In the genomic region with DNA sequence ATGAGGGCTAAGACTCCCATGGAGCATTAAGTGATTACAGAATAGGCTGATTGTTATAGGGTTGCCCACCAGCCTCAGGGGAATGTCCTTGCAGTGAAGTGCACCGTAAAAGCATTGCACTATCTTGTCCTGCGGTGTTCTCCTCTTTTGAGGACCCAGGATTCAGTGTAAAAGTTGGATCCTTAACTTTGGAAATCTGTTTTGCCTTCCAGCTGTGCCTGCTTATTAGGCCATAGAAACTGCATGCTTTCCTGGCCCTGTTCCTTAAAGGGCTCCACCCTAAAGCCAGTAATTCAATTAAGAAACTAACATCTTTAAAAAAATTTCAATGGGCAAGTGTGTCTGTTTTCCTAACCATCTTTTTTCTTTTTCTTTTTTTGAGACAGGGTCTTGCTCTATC, we compare ENCODE assay signal across 28 cellular contexts.
"Had no signal": no experiment of that assay in that cellular context is flagged by ENCODE, and none has a peak within 500 bp of the region (broad histone marks: within the 10 kb centered on the region; RNA-seq: fewer than 3 reads in every experiment).

No MANE protein-coding gene starts in this region.

- H3K9me3 Mint-ChIP-seq: stimulated activated effector memory CD8-positive, alpha-beta T cell treated with anti-CD3 and anti-CD28 coated beads, Interleukin-12 subunit alpha, Interleukin-12 subunit beta, amount 100 ng/mL, for 72 hours; stimulated activated memory B cell treated with anti-CD40 and anti-IgM and Interleukin-4, amounts not matched to agents 10 μg/mL and 1 μg/mL and 100 μg/mL, for 72 hours; stimulated activated naive B cell treated with anti-CD40 and anti-IgM and Interleukin-4, amounts not matched to agents 10 μg/mL and 1 μg/mL and 100 μg/mL, for 72 hours; stimulated activated naive CD8-positive, alpha-beta T cell treated with anti-CD3 and anti-CD28 coated beads, Interleukin-15, amount 100 ng/mL, for 72 hours; stimulated activated naive CD8-positive, alpha-beta T cell treated with anti-CD3 and anti-CD28 coated beads, Interleukin-15, Interleukin-2, amounts not matched to agents 100 ng/mL and 50 ng/mL, for 24 hours; type B pancreatic cell had no signal

- H3K27ac ChIP-seq: stomach, suprapubic skin, testis, thoracic aorta, thyroid gland, tibial artery, tibial nerve, transverse colon, upper lobe of right lung, uterus, vagina had no signal

- H3K4me3 Mint-ChIP-seq: stimulated activated effector memory CD8-positive, alpha-beta T cell treated with anti-CD3 and anti-CD28 coated beads, Interleukin-12 subunit alpha, Interleukin-12 subunit beta, amount 100 ng/mL, for 72 hours; stimulated activated memory B cell treated with anti-CD40 and anti-IgM and Interleukin-4, amounts not matched to agents 10 μg/mL and 1 μg/mL and 100 μg/mL, for 72 hours; stimulated activated naive B cell treated with anti-CD40 and anti-IgM and Interleukin-4, amounts not matched to agents 10 μg/mL and 1 μg/mL and 100 μg/mL, for 72 hours; stimulated activated naive CD8-positive, alpha-beta T cell treated with anti-CD3 and anti-CD28 coated beads, Interleukin-15, amount 100 ng/mL, for 72 hours; stimulated activated naive CD8-positive, alpha-beta T cell treated with anti-CD3 and anti-CD28 coated beads, Interleukin-15, Interleukin-2, amounts not matched to agents 100 ng/mL and 50 ng/mL, for 24 hours; type B pancreatic cell had no signal

- H3K4me1 ChIP-seq: upper lobe of right lung, uterus had no signal

- FAIRE-seq: urothelium cell line had no signal

- H3K27me3 ChIP-seq: stomach, suprapubic skin, testis, thyroid gland, tibial artery, tibial nerve, upper lobe of right lung, uterus, vagina had no signal

- DNase-seq: stimulated activated CD4-positive, alpha-beta T cell treated with anti-CD3 and anti-CD28 coated beads, Interleukin-2, amount 100 ng/mL, for 48 hours; stimulated activated CD4-positive, alpha-beta T cell treated with anti-CD3 and anti-CD28 coated beads, Interleukin-4, amount 100 ng/mL, for 1 hour; stimulated activated CD4-positive, alpha-beta T cell treated with anti-CD3 and anti-CD28 coated beads, Interleukin-4, amount 100 ng/mL, for 24 hours; stimulated activated CD4-positive, alpha-beta T cell treated with anti-CD3 and anti-CD28 coated beads, Interleukin-4, amount 100 ng/mL, for 4 hours; stimulated activated CD8-positive, alpha-beta memory T cell treated with anti-CD3 and anti-CD28 coated beads, Interleukin-4, amount 100 ng/mL, for 48 hours; stimulated activated naive B cell treated with anti-CD40 and anti-IgM and Interleukin-4, amounts not matched to agents 10 μg/mL and 1 μg/mL and 100 μg/mL, for 72 hours; stimulated activated naive CD4-positive, alpha-beta T cell; stimulated activated naive CD4-positive, alpha-beta T cell treated with Interleukin-2 at 50 U/mL for 16 hours; stimulated activated naive CD8-positive, alpha-beta T cell treated with anti-CD3 and anti-CD28 coated beads, Interleukin-15, amount 100 ng/mL, for 72 hours; stimulated activated naive CD8-positive, alpha-beta T cell treated with anti-CD3 and anti-CD28 coated beads, Interleukin-15, Interleukin-2, amounts not matched to agents 100 U/mL and 50 U/mL, for 24 hours; stomach; substantia nigra; testis; thyroid gland; tibial artery; transverse colon; trophoblast cell; upper lobe of right lung; uterus had no signal

- H3K36me3 ChIP-seq: stomach, suprapubic skin, thoracic aorta, thyroid gland, tibial artery, tibial nerve, transverse colon, upper lobe of right lung, uterus, vagina had no signal

- H3K9me3 ChIP-seq: stomach, suprapubic skin, testis, thoracic aorta, thyroid gland, tibial artery, tibial nerve, transverse colon, upper lobe of right lung, uterus, vagina had no signal

- ATAC-seq: stimulated activated effector memory CD8-positive, alpha-beta T cell treated with anti-CD3 and anti-CD28 coated beads, Interleukin-12 subunit alpha, Interleukin-12 subunit beta, amount 100 ng/mL, for 72 hours; stimulated activated memory B cell treated with anti-CD40 and anti-IgM and Interleukin-4, amounts not matched to agents 10 μg/mL and 1 μg/mL and 100 μg/mL, for 72 hours; stimulated activated naive B cell treated with anti-CD40 and anti-IgM and Interleukin-4, amounts not matched to agents 10 μg/mL and 1 μg/mL and 100 μg/mL, for 72 hours; stimulated activated naive CD8-positive, alpha-beta T cell treated with anti-CD3 and anti-CD28 coated beads, Interleukin-15, amount 100 ng/mL, for 72 hours; stimulated activated naive CD8-positive, alpha-beta T cell treated with anti-CD3 and anti-CD28 coated beads, Interleukin-15, Interleukin-2, amounts not matched to agents 100 U/mL and 50 U/mL, for 24 hours; upper lobe of right lung had no signal

- H3K27ac Mint-ChIP-seq: stimulated activated effector memory CD8-positive, alpha-beta T cell treated with anti-CD3 and anti-CD28 coated beads, Interleukin-12 subunit alpha, Interleukin-12 subunit beta, amount 100 ng/mL, for 72 hours; stimulated activated memory B cell treated with anti-CD40 and anti-IgM and Interleukin-4, amounts not matched to agents 10 μg/mL and 1 μg/mL and 100 μg/mL, for 72 hours; stimulated activated naive B cell treated with anti-CD40 and anti-IgM and Interleukin-4, amounts not matched to agents 10 μg/mL and 1 μg/mL and 100 μg/mL, for 72 hours; stimulated activated naive CD8-positive, alpha-beta T cell treated with anti-CD3 and anti-CD28 coated beads, Interleukin-15, amount 100 ng/mL, for 72 hours; stimulated activated naive CD8-positive, alpha-beta T cell treated with anti-CD3 and anti-CD28 coated beads, Interleukin-15, Interleukin-2, amounts not matched to agents 100 ng/mL and 50 ng/mL, for 24 hours; type B pancreatic cell had no signal

- H3K4me3 ChIP-seq: stomach, suprapubic skin, testis, thoracic aorta, thyroid gland, tibial artery, tibial nerve, transverse colon, upper lobe of right lung, uterus, vagina had no signal

- H3K36me3 Mint-ChIP-seq: stimulated activated effector memory CD8-positive, alpha-beta T cell treated with anti-CD3 and anti-CD28 coated beads, Interleukin-12 subunit alpha, Interleukin-12 subunit beta, amount 100 ng/mL, for 72 hours; stimulated activated memory B cell treated with anti-CD40 and anti-IgM and Interleukin-4, amounts not matched to agents 10 μg/mL and 1 μg/mL and 100 μg/mL, for 72 hours; stimulated activated naive B cell treated with anti-CD40 and anti-IgM and Interleukin-4, amounts not matched to agents 10 μg/mL and 1 μg/mL and 100 μg/mL, for 72 hours; type B pancreatic cell had no signal

- H3K27me3 Mint-ChIP-seq: stimulated activated memory B cell treated with anti-CD40 and anti-IgM and Interleukin-4, amounts not matched to agents 10 μg/mL and 1 μg/mL and 100 μg/mL, for 72 hours; stimulated activated naive B cell treated with anti-CD40 and anti-IgM and Interleukin-4, amounts not matched to agents 10 μg/mL and 1 μg/mL and 100 μg/mL, for 72 hours; stimulated activated naive CD8-positive, alpha-beta T cell treated with anti-CD3 and anti-CD28 coated beads, Interleukin-15, amount 100 ng/mL, for 72 hours had no signal
